In the genomic region with DNA sequence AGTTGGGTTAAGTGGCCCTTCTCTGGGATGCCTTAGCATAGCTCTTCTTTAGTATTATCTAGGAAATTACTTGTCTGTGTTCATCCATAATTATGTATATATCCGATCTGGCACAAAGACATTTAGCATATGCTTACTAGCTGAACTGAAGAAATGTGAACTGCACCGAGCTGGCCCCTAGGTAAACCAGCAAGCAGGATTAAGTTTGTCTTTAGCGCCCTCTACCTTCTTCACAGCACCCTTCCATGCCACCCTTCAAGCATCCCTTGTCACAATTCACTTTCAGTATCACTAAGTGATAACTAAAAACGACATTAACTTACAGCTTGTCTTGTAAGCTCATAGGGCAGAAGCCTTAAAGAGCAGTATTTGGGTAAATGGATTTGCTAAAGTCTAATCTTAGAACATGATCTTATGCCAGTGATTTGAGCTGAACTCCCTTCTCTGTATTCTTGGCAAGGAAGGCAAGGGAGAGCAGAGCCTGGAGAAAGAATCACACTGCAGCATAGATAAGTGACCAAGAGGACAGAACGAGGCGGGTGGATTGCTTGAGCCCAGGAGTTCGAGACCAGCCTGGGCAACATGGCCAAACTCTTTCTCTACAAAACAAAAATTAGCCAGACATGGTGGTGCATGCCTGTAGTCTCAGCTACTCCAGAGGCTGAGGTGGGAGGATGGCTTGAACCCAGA, we compare ENCODE assay signal across 8 cellular contexts. TPM values are rescaled to one million over a fixed set of nuclear protein-coding genes. Genes with fewer than 3 reads are reported as not detected.
A peak's percentile ranks its signal among the peaks of the same experiment; 100 is the strongest.
DNase-seq lines count a peak whose midpoint lies in the region; ATAC-seq and TF ChIP-seq lines count a peak whose summit lies in the region.

No MANE protein-coding gene starts in this region.

- H3K14ac ChIP-seq in mesenchymal stem cell (ENCODE audit: low read length in 2 of 2), result no peak overlapping the region

- H3K18ac ChIP-seq in mesenchymal stem cell (ENCODE audit: low read depth in 1 of 2, low read length in 2 of 2), result no peak overlapping the region

- H2BK15ac ChIP-seq in mesenchymal stem cell (ENCODE audit: low read depth, poor library complexity, severe bottlenecking), result no peak overlapping the region

- no peak overlapping the region for H3K4me2 ChIP-seq in mesenchymal stem cell (ENCODE audit: low read length, poor library complexity, severe bottlenecking)

- H2BK12ac ChIP-seq in mesenchymal stem cell (ENCODE audit: low read length in 2 of 2), result no peak overlapping the region

- TF ChIP-seq CTCF in CD8-positive, alpha-beta T cell (IDR thresholded peaks at IDR 0.05), result peak; percentile 69
- peak; percentile 50 for TF ChIP-seq CTCF in WI38 (IDR thresholded peaks at IDR 0.05; ENCODE audit: low read depth, low read length)

- no peak overlapping the region for H2BK5ac ChIP-seq in mesenchymal stem cell (ENCODE audit: low read depth, low read length, poor library complexity, severe bottlenecking)

- no peak overlapping the region for H3K4me3 Mint-ChIP-seq in CD8-positive, alpha-beta T cell

- no peak overlapping the region for H2BK120ac ChIP-seq in mesenchymal stem cell (ENCODE audit: low read depth, low read length)

- H3K4me1 ChIP-seq in CD8-positive, alpha-beta T cell (ENCODE audit: insufficient read depth, low read length), result no peaks in the 10 kb centered on the region
- no peaks in the 10 kb centered on the region for H3K4me1 ChIP-seq in mesenchymal stem cell (ENCODE audit: control insufficient read depth, insufficient read depth, low read depth, low read length)

- no peak overlapping the region for H3K4me3 ChIP-seq in CD8-positive, alpha-beta T cell (ENCODE audit: low read depth, low read length)
- H3K4me3 ChIP-seq in WI38 (ENCODE audit: low read depth, low read length) (no peak overlapping the region), mesenchymal stem cell (ENCODE audit: insufficient read depth in 1 of 2, low read depth in 1 of 2, low read length in 2 of 2) (no peak overlapping the region)

- no peaks in the 10 kb centered on the region for H3K79me1 ChIP-seq in mesenchymal stem cell (replicated peaks; ENCODE audit: low read length, poor library complexity, severe bottlenecking)

- no peaks in the 10 kb centered on the region for H3K9me3 ChIP-seq in CD8-positive, alpha-beta T cell (ENCODE audit: low read length)
- no peaks in the 10 kb centered on the region for H3K9me3 ChIP-seq in mesenchymal stem cell (ENCODE audit: control insufficient read depth, low read length)

- H3K36me3 ChIP-seq in CD8-positive, alpha-beta T cell (ENCODE audit: insufficient read depth, low read length), result no peaks in the 10 kb centered on the region
- peaks cover 20 to 24% of the 10 kb centered on the region in 2 experiments for H3K36me3 ChIP-seq in mesenchymal stem cell (ENCODE audit: control insufficient read depth in 1 of 2, insufficient read depth in 2 of 2, low read depth in 1 of 2, low read length in 2 of 2)

- H4K8ac ChIP-seq in mesenchymal stem cell (ENCODE audit: low read length), result no peak overlapping the region

- peaks cover 3% of the 10 kb centered on the region for H3K4me1 Mint-ChIP-seq in CD8-positive, alpha-beta T cell (ENCODE audit: low read depth)

- peaks cover 27% of the 10 kb centered on the region for H3K36me3 Mint-ChIP-seq in CD8-positive, alpha-beta T cell

- no peak overlapping the region for H4K91ac ChIP-seq in mesenchymal stem cell (ENCODE audit: low read length)

- peak; percentile 9 to 53 (median 31) for DNase-seq in CD8-positive, alpha-beta T cell
- DNase-seq in NCI-H2196 (lab: John Stamatoyannopoulos, UW; ENCODE audit: unreplicated experiment) (peak; percentile 62), mesenchymal stem cell (peak; percentile 61), stromal cell of bone marrow (ENCODE audit: low read depth) (peak; percentile 30)
- peak; percentile 19 for DNase-seq in effector CD4-positive, alpha-beta T cell

- peak; percentile 93 for ATAC-seq in CD8-positive, alpha-beta T cell
- ATAC-seq in GM19023 (IDR thresholded peaks at IDR 0.05; ENCODE audit: unreplicated experiment) (peak; percentile 95), HG03095 (IDR thresholded peaks at IDR 0.05; ENCODE audit: unreplicated experiment) (peak; percentile 94)

- POLR2A ChIA-PET in CD8-positive, alpha-beta T cell (lab: Charles Lee), result interaction anchor here (0.7 to 1.0 kb wide), 3 partner anchors 80 to 199 kb away, joined by 3 read pairs; no protein-coding TSS in a partner anchor

- 33% methylated on average over 6 of the region's 7 CpGs for WGBS in mesenchymal stem cell

- H3K27ac Mint-ChIP-seq in CD8-positive, alpha-beta T cell, result peak overlapping the region; percentile 24

- CTCF ChIA-PET in CD8-positive, alpha-beta T cell (lab: Charles Lee), result interaction anchor here (0.7 to 8.1 kb wide), 28 partner anchors 9 to 915 kb away, joined by 3 to 105 read pairs (median 4); partner anchors contain the start of genes AMDHD1 and LTA4H

- H3K23ac ChIP-seq in mesenchymal stem cell (ENCODE audit: low read length in 2 of 2), result no peak overlapping the region

- H2AK5ac ChIP-seq in mesenchymal stem cell (ENCODE audit: low read length, severe bottlenecking), result no peak overlapping the region

- no peak overlapping the region for H3K9ac ChIP-seq in mesenchymal stem cell (ENCODE audit: low read length)

- H3K27me3 ChIP-seq in CD8-positive, alpha-beta T cell (ENCODE audit: insufficient read depth, low read length), result no peaks in the 10 kb centered on the region
- no peaks in the 10 kb centered on the region for H3K27me3 ChIP-seq in mesenchymal stem cell (ENCODE audit: control insufficient read depth in 1 of 2, insufficient read depth in 1 of 2, low read length in 2 of 2)

- H3K9me3 Mint-ChIP-seq in CD8-positive, alpha-beta T cell, result no peaks in the 10 kb centered on the region

- H3K4ac ChIP-seq in mesenchymal stem cell (ENCODE audit: low read depth in 1 of 2, low read length in 2 of 2), result no peak overlapping the region

- H2AFZ ChIP-seq in mesenchymal stem cell (ENCODE audit: low read depth, low read length), result no peak overlapping the region

- intact Hi-C loops in CD8-positive, alpha-beta T cell (cut with DNase I, micrococcal nuclease), result loop anchor here (1.0 to 5.0 kb wide), 4 partner anchors 80 to 882 kb away; partner anchors contain the start of gene SNRPF (in 1 of the 2)

- H3K27me3 Mint-ChIP-seq in CD8-positive, alpha-beta T cell (ENCODE audit: low read depth), result no peaks in the 10 kb centered on the region

- no peak overlapping the region for H3K27ac ChIP-seq in CD8-positive, alpha-beta T cell (ENCODE audit: low read depth, low read length)
- H3K27ac ChIP-seq in mesenchymal stem cell (ENCODE audit: low read length, poor library complexity, severe bottlenecking), result no peak overlapping the region

RNA-seq across cellular contexts. Expression of gene HAL, which starts 2.6 kb away (rescaled TPM):
- under 1 TPM; 0.17 to 0.95 TPM for total RNA-seq in CD8-positive, alpha-beta T cell
- 0.01 TPM for polyA plus RNA-seq in mesenchymal stem cell (2013, experiment 1 of 2)
- 0.05 TPM for polyA plus RNA-seq in mesenchymal stem cell (2013, experiment 2 of 2)

RNA-seq across cellular contexts. Expression of gene LTA4H, which starts 36.6 kb away (rescaled TPM):
- 10 to 100 TPM; 38.4 to 42.9 TPM for total RNA-seq in CD8-positive, alpha-beta T cell
- 80.6 TPM for polyA plus RNA-seq in mesenchymal stem cell (2013, experiment 1 of 2)
- 84.4 TPM for polyA plus RNA-seq in mesenchymal stem cell (2013, experiment 2 of 2)

RNA-seq across cellular contexts. Expression of gene AMDHD1, which starts 55.6 kb away (rescaled TPM):
- total RNA-seq in CD8-positive, alpha-beta T cell, result under 1 TPM; 0.25 to 0.68 TPM
- 0.03 TPM for polyA plus RNA-seq in mesenchymal stem cell (2013, experiment 1 of 2)
- polyA plus RNA-seq in mesenchymal stem cell (2013, experiment 2 of 2), result 0.05 TPM

RNA-seq across cellular contexts. Expression of gene CCDC38, which starts 56.3 kb away (rescaled TPM):
- not detected for total RNA-seq in CD8-positive, alpha-beta T cell
- polyA plus RNA-seq in mesenchymal stem cell (2013, experiment 1 of 2), result 0.01 TPM
- 0.01 TPM for polyA plus RNA-seq in mesenchymal stem cell (2013, experiment 2 of 2)
